35 cellular contexts compared by ENCODE assay signal in the genomic region with DNA sequence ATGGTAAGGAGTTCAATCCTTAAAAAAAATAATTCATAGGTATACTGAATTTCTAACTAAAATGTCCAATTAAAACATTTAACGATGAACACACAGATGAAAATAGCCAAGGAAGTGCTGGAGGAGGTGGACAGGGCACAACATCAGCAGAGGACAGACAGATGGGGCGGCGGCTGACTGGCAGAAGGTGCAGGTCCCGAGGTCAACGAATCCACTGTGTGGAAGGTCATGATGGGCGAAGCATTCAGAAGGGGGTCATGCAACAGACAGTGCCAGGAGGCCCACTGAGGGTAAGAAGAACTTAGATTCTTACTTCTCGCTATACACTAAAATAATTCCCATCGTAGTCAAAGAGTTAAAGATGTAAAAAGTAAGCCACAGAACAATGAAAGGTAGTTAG. TPM values are rescaled to one million over a fixed set of nuclear protein-coding genes. Genes with fewer than 3 reads are reported as not detected.
"Had no signal": no experiment of that assay in that cellular context is flagged by ENCODE, and none has a peak within 500 bp of the region (broad histone marks: within the 10 kb centered on the region; RNA-seq: fewer than 3 reads in every experiment).

No MANE protein-coding gene starts in this region.

- H3K27me3 Mint-ChIP-seq: activated CD4-positive, alpha-beta T cell treated with anti-CD3 and anti-CD28 coated beads, Interleukin-2, amount 10 ng/mL, durations not matched to agents 7 days and 5 days had no signal

- ATAC-seq: activated CD4-positive, alpha-beta T cell treated with anti-CD3 and anti-CD28 coated beads for 36 hours; activated CD4-positive, CD25-positive, alpha-beta regulatory T cell treated with anti-CD3 and anti-CD28 coated beads, Interleukin-2, amount 50 U/mL, for 24 hours; activated CD8-positive, alpha-beta T cell treated with anti-CD3 and anti-CD28 coated beads, Interleukin-2, amount 10 ng/mL, durations not matched to agents 7 days and 5 days; activated T-helper 17 cell treated with anti-CD3 and anti-CD28 coated beads, Interleukin-2, amount 50 U/mL, for 72 hours; K562; Panc1; WTC11 had no signal

- H3K9me3 Mint-ChIP-seq: activated CD4-positive, alpha-beta T cell treated with anti-CD3 and anti-CD28 coated beads, Interleukin-2, amount 10 ng/mL, durations not matched to agents 7 days and 5 days had no signal

- H3K27ac ChIP-seq: brain microvascular endothelial cell, SJSA1 had no signal

- DNase-seq: activated CD4-positive, alpha-beta T cell treated with anti-CD3 and anti-CD28 coated beads for 36 hours; activated CD4-positive, alpha-beta T cell treated with anti-CD3 and anti-CD28 coated beads, Interleukin-2, amount 10 ng/mL, durations not matched to agents 7 days and 5 days; activated CD4-positive, alpha-beta T cell treated with anti-CD3 and anti-CD28 coated beads, Interleukin-2, amount 50 U/mL, for 48 hours; activated CD8-positive, alpha-beta memory T cell treated with anti-CD3 and anti-CD28 coated beads, Interleukin-2, amount 50 U/mL, for 48 hours; activated CD8-positive, alpha-beta T cell treated with anti-CD3 and anti-CD28 coated beads, Interleukin-2, amount 10 ng/mL, durations not matched to agents 7 days and 5 days; activated effector memory CD4-positive, alpha-beta T cell treated with anti-CD3 and anti-CD28 coated beads, Interleukin-2, amount 50 U/mL, for 16 hours; activated naive CD4-positive, alpha-beta T cell; activated naive CD4-positive, alpha-beta T cell treated with anti-CD3 and anti-CD28 coated beads, Interleukin-2, amount 50 U/mL, for 16 hours; activated naive CD8-positive, alpha-beta T cell treated with anti-CD3 and anti-CD28 coated beads for 36 hours; activated T-cell treated with anti-CD3 and anti-CD28 coated beads, Interleukin-2, amount 50 U/mL, for 48 hours; amniotic stem cell; brain microvascular endothelial cell; NCI-H1105; NCI-H1417 treated with DMSO at 0.1 percent for 48 hours; NCI-H187 treated with DMSO at 0.1 percent for 48 hours; NCI-H2081; NCI-H2171 treated with DMSO at 0.1 percent for 48 hours; NCI-H2227 treated with DMSO at 0.1 percent for 48 hours; NCI-H446; NCI-H510A treated with DMSO at 0.1 percent for 48 hours; NCI-H526 treated with DMSO at 0.1 percent for 48 hours; NCI-H774; SHP77 treated with DMSO at 0.1 percent for 48 hours; SK-N-SH had no signal

- H3K4me1 ChIP-seq: SJSA1 had no signal

- H3K4me3 Mint-ChIP-seq: activated CD4-positive, alpha-beta T cell treated with anti-CD3 and anti-CD28 coated beads for 36 hours; activated CD4-positive, alpha-beta T cell treated with anti-CD3 and anti-CD28 coated beads, Interleukin-2, amount 10 ng/mL, durations not matched to agents 7 days and 5 days; activated CD8-positive, alpha-beta T cell treated with anti-CD3 and anti-CD28 coated beads, Interleukin-2, amount 10 ng/mL, durations not matched to agents 7 days and 5 days; activated naive CD8-positive, alpha-beta T cell treated with anti-CD3 and anti-CD28 coated beads for 36 hours; activated T-helper 17 cell treated with anti-CD3 and anti-CD28 coated beads, Interleukin-2, amount 50 U/mL, for 72 hours; central memory CD8-positive, alpha-beta T cell; T-helper 1 cell treated with Interleukin-12 subunit alpha and Interleukin-12 subunit beta and Interleukin-4 antibody, amounts not matched to agents 30 μg/mL and 1 μg/mL, for 36 hours; T-helper 2 cell treated with Interferon-gamma antibody and Interleukin-4, amounts not matched to agents 5 μg/mL and 100 μg/mL, for 36 hours; WTC11 had no signal

- H3K9me3 ChIP-seq: SJSA1 had no signal

- H3K4me3 ChIP-seq: K562, SJSA1 had no signal

- H3K27ac Mint-ChIP-seq: activated CD4-positive, alpha-beta T cell treated with anti-CD3 and anti-CD28 coated beads for 36 hours; activated CD4-positive, alpha-beta T cell treated with anti-CD3 and anti-CD28 coated beads, Interleukin-2, amount 10 ng/mL, durations not matched to agents 7 days and 5 days; activated CD8-positive, alpha-beta T cell treated with anti-CD3 and anti-CD28 coated beads, Interleukin-2, amount 10 ng/mL, durations not matched to agents 7 days and 5 days; activated naive CD8-positive, alpha-beta T cell treated with anti-CD3 and anti-CD28 coated beads for 36 hours; activated T-helper 17 cell treated with anti-CD3 and anti-CD28 coated beads, Interleukin-2, amount 50 U/mL, for 72 hours; T-helper 1 cell treated with Interleukin-12 subunit alpha and Interleukin-12 subunit beta and Interleukin-4 antibody, amounts not matched to agents 30 μg/mL and 1 μg/mL, for 36 hours; T-helper 2 cell treated with Interferon-gamma antibody and Interleukin-4, amounts not matched to agents 5 μg/mL and 100 μg/mL, for 36 hours; WTC11 had no signal

- H3K4me1 Mint-ChIP-seq: activated CD4-positive, alpha-beta T cell treated with anti-CD3 and anti-CD28 coated beads for 36 hours; activated CD4-positive, alpha-beta T cell treated with anti-CD3 and anti-CD28 coated beads, Interleukin-2, amount 10 ng/mL, durations not matched to agents 7 days and 5 days; activated naive CD8-positive, alpha-beta T cell treated with anti-CD3 and anti-CD28 coated beads for 36 hours; activated T-helper 17 cell treated with anti-CD3 and anti-CD28 coated beads, Interleukin-2, amount 50 U/mL, for 72 hours; central memory CD8-positive, alpha-beta T cell had no signal

- H3K27me3 ChIP-seq: brain microvascular endothelial cell, SJSA1 had no signal

- H3K36me3 ChIP-seq: brain microvascular endothelial cell, SJSA1 had no signal

- H3K36me3 Mint-ChIP-seq: activated naive CD8-positive, alpha-beta T cell treated with anti-CD3 and anti-CD28 coated beads for 36 hours; WTC11 had no signal

RNA-seq across cellular contexts. Expression of gene FRMD1, which starts 34.2 kb away (rescaled TPM):
- total RNA-seq: activated CD4-positive, alpha-beta T cell treated with anti-CD3 and anti-CD28 coated beads for 36 hours; activated CD4-positive, alpha-beta T cell treated with anti-CD3 and anti-CD28 coated beads, Interleukin-2, amount 10 ng/mL, durations not matched to agents 7 days and 5 days; activated CD8-positive, alpha-beta T cell treated with anti-CD3 and anti-CD28 coated beads, Interleukin-2, amount 10 ng/mL, durations not matched to agents 7 days and 5 days; activated naive CD8-positive, alpha-beta T cell treated with anti-CD3 and anti-CD28 coated beads for 36 hours; activated T-helper 17 cell treated with anti-CD3 and anti-CD28 coated beads, Interleukin-2, amount 50 U/mL, for 72 hours; M059J; RPMI7951; SJSA1 had no signal
